In genomic region chr4:68180858-68181531, GRCh38 we compare ENCODE assay signal across 25 cellular contexts. TPM values are rescaled to one million over a fixed set of nuclear protein-coding genes. Genes with fewer than 3 reads are reported as not detected.
DNase-seq lines count a peak whose midpoint lies in the region; FAIRE-seq and TF ChIP-seq lines count a peak whose summit lies in the region.
"Had no signal": no experiment of that assay in that cellular context is flagged by ENCODE, and none has a peak within 500 bp of the region (broad histone marks: within the 10 kb centered on the region; RNA-seq: fewer than 3 reads in every experiment).

No MANE protein-coding gene starts in this region.

- H4K20me1 ChIP-seq in astrocyte (ENCODE audit: insufficient read depth, low read length): no peaks in the 10 kb centered on the region

- H3K27ac Mint-ChIP-seq in MCF 10A (ENCODE audit: low read depth, unreplicated experiment): peak overlapping the region; percentile 92
- no peak overlapping the region for H3K27ac Mint-ChIP-seq in astrocyte (ENCODE audit: unreplicated experiment)
- H3K27ac Mint-ChIP-seq in activated naive CD4-positive, alpha-beta T cell treated with anti-CD3 and anti-CD28 coated beads for 36 hours: no peak overlapping the region
- H3K27ac Mint-ChIP-seq: activated naive CD8-positive, alpha-beta T cell treated with anti-CD3 and anti-CD28 coated beads, Interleukin-2, amount 10 ng/mL, durations not matched to agents 7 days and 5 days; T-helper 17 cell had no signal

- intact Hi-C loops in MCF 10A (cut with micrococcal nuclease): no loop called here
- intact Hi-C loops in breast epithelium (cut with DNase I; ENCODE audit: low total_unique reads): no loop called here
- intact Hi-C loops in adrenal gland (cut with DNase I): no loop called here
- intact Hi-C loops in activated naive CD4-positive, alpha-beta T cell treated with anti-CD3 and anti-CD28 coated beads for 36 hours (cut with micrococcal nuclease): no loop called here

- CTCF ChIA-PET in MCF 10A (lab: Yijun Ruan, JAX): interaction anchor here (0.6 to 2.4 kb wide), 4 partner anchors 38 to 432 kb away, joined by 3 to 12 read pairs (median 4); no protein-coding TSS in a partner anchor
- CTCF ChIA-PET in activated naive CD4-positive, alpha-beta T cell treated with anti-CD3 and anti-CD28 coated beads for 36 hours (lab: Charles Lee): interaction anchor here (0.6 kb wide), 1 partner anchor 35 kb away, joined by 3 read pairs; no protein-coding TSS in a partner anchor

- H3K27me3 Mint-ChIP-seq in MCF 10A (ENCODE audit: insufficient read depth, unreplicated experiment) (no peaks in the 10 kb centered on the region), astrocyte (ENCODE audit: low read depth, unreplicated experiment) (no peaks in the 10 kb centered on the region)
- H3K27me3 Mint-ChIP-seq in activated naive CD4-positive, alpha-beta T cell treated with anti-CD3 and anti-CD28 coated beads for 36 hours (ENCODE audit: low read depth): peaks cover 12% of the 10 kb centered on the region

- DNase-seq in MCF 10A (ENCODE audit: unreplicated experiment) (peak; percentile 67), breast epithelium (ENCODE audit: low spot score in 2 of 2) (no peak), astrocyte (ENCODE audit: low read depth) (peak; percentile 46), fibroblast of pulmonary artery (ENCODE audit: low read depth) (peak; percentile 44), adrenal gland (no peak), SK-N-DZ (ENCODE audit: low spot score) (no peak), NCI-H446 (lab: John Stamatoyannopoulos, UW) (no peak)
- no peak for DNase-seq in activated naive CD4-positive, alpha-beta T cell treated with anti-CD3 and anti-CD28 coated beads for 36 hours
- DNase-seq: activated naive CD8-positive, alpha-beta T cell treated with anti-CD3 and anti-CD28 coated beads, Interleukin-2, amount 10 ng/mL, durations not matched to agents 7 days and 5 days; C1 segment of cervical spinal cord; caudate nucleus; DMS153; effector memory CD4-positive, alpha-beta T cell; left ventricle myocardium inferior; MV-4-11; NCI-H2081; NCI-H524; SHP77 treated with DMSO at 0.1 percent for 48 hours; stimulated activated naive CD4-positive, alpha-beta T cell; T-helper 17 cell; thyroid gland had no signal

- no peaks in the 10 kb centered on the region for H3K4me1 ChIP-seq in breast epithelium
- H3K4me1 ChIP-seq in astrocyte (ENCODE audit: insufficient read depth, low read length): no peaks in the 10 kb centered on the region
- no peaks in the 10 kb centered on the region for H3K4me1 ChIP-seq in adrenal gland (replicated peaks in 1 of 2)
- H3K4me1 ChIP-seq: left ventricle myocardium inferior, right atrium auricular region, thyroid gland had no signal

- H3K79me2 ChIP-seq in astrocyte (ENCODE audit: insufficient read depth, low read length): no peaks in the 10 kb centered on the region

- H3K4me3 Mint-ChIP-seq in MCF 10A (ENCODE audit: unreplicated experiment): no peak overlapping the region
- no peak overlapping the region for H3K4me3 Mint-ChIP-seq in astrocyte (ENCODE audit: unreplicated experiment)
- H3K4me3 Mint-ChIP-seq in activated naive CD4-positive, alpha-beta T cell treated with anti-CD3 and anti-CD28 coated beads for 36 hours: no peak overlapping the region
- H3K4me3 Mint-ChIP-seq: activated naive CD8-positive, alpha-beta T cell treated with anti-CD3 and anti-CD28 coated beads, Interleukin-2, amount 10 ng/mL, durations not matched to agents 7 days and 5 days; T-helper 17 cell had no signal

- TF ChIP-seq POLR2A in breast epithelium (IDR thresholded peaks at IDR 0.05): no peak
- TF ChIP-seq POLR2A in adrenal gland (IDR thresholded peaks at IDR 0.05): no peak

- no peaks in the 10 kb centered on the region for H3K36me3 ChIP-seq in breast epithelium
- H3K36me3 ChIP-seq in astrocyte (ENCODE audit: insufficient read depth, low read length): no peaks in the 10 kb centered on the region
- H3K36me3 ChIP-seq in adrenal gland (replicated peaks in 1 of 2): no peaks in the 10 kb centered on the region
- H3K36me3 ChIP-seq: left ventricle myocardium inferior, right atrium auricular region, thyroid gland had no signal

- H3K4me1 Mint-ChIP-seq in MCF 10A (ENCODE audit: insufficient read depth, unreplicated experiment) (peaks cover 6% of the 10 kb centered on the region), astrocyte (ENCODE audit: low read depth, unreplicated experiment) (peaks cover 3% of the 10 kb centered on the region)
- H3K4me1 Mint-ChIP-seq in activated naive CD4-positive, alpha-beta T cell treated with anti-CD3 and anti-CD28 coated beads for 36 hours (ENCODE audit: low read depth): no peaks in the 10 kb centered on the region
- H3K4me1 Mint-ChIP-seq: activated naive CD8-positive, alpha-beta T cell treated with anti-CD3 and anti-CD28 coated beads, Interleukin-2, amount 10 ng/mL, durations not matched to agents 7 days and 5 days; T-helper 17 cell had no signal

- no peak for FAIRE-seq in astrocyte (lab: Jason Lieb, UNC)

- no peak overlapping the region for H3K4me2 ChIP-seq in astrocyte (ENCODE audit: low read length)

- H3K27me3 ChIP-seq in breast epithelium (no peaks in the 10 kb centered on the region), astrocyte (ENCODE audit: insufficient read depth, low read length) (no peaks in the 10 kb centered on the region), adrenal gland (no peaks in the 10 kb centered on the region)
- H3K27me3 ChIP-seq: right atrium auricular region, thyroid gland had no signal

- WGBS in adrenal gland, 4 donors: 79 to 85% (median 83%) methylated on average over 1 of the region's 1 CpG

- no peak overlapping the region for H3K4me3 ChIP-seq in breast epithelium
- H3K4me3 ChIP-seq in astrocyte (ENCODE audit: insufficient read depth, low read depth, low read length): no peak overlapping the region
- no peak overlapping the region for H3K4me3 ChIP-seq in fibroblast of pulmonary artery (replicated peaks; ENCODE audit: low read depth, low read length)
- H3K4me3 ChIP-seq in adrenal gland: no peak overlapping the region
- H3K4me3 ChIP-seq: left ventricle myocardium inferior, right atrium auricular region, thyroid gland had no signal

- H3K36me3 Mint-ChIP-seq in MCF 10A (ENCODE audit: insufficient read depth, unreplicated experiment) (no peaks in the 10 kb centered on the region), astrocyte (ENCODE audit: low read depth, unreplicated experiment) (no peaks in the 10 kb centered on the region)
- no peaks in the 10 kb centered on the region for H3K36me3 Mint-ChIP-seq in activated naive CD4-positive, alpha-beta T cell treated with anti-CD3 and anti-CD28 coated beads for 36 hours (ENCODE audit: low read depth)
- H3K36me3 Mint-ChIP-seq: activated naive CD8-positive, alpha-beta T cell treated with anti-CD3 and anti-CD28 coated beads, Interleukin-2, amount 10 ng/mL, durations not matched to agents 7 days and 5 days had no signal

- H3K9ac ChIP-seq in astrocyte (ENCODE audit: low read length): no peak overlapping the region

- no peaks in the 10 kb centered on the region for H3K9me3 ChIP-seq in breast epithelium
- no peaks in the 10 kb centered on the region for H3K9me3 ChIP-seq in astrocyte (ENCODE audit: insufficient read depth, low read depth, low read length)
- no peaks in the 10 kb centered on the region for H3K9me3 ChIP-seq in adrenal gland (replicated peaks in 1 of 3)
- H3K9me3 ChIP-seq: left ventricle myocardium inferior, right atrium auricular region, thyroid gland had no signal

- no peak overlapping the region for H2AFZ ChIP-seq in astrocyte (ENCODE audit: low read depth, low read length)

- POLR2A ChIA-PET in MCF 10A (lab: Yijun Ruan, JAX): interaction anchor here (0.8 kb wide), 1 partner anchor 9 kb away, joined by 3 read pairs; no protein-coding TSS in a partner anchor

- H3K9me3 Mint-ChIP-seq in MCF 10A (ENCODE audit: unreplicated experiment) (no peaks in the 10 kb centered on the region), astrocyte (ENCODE audit: unreplicated experiment) (no peaks in the 10 kb centered on the region)
- no peaks in the 10 kb centered on the region for H3K9me3 Mint-ChIP-seq in activated naive CD4-positive, alpha-beta T cell treated with anti-CD3 and anti-CD28 coated beads for 36 hours
- H3K9me3 Mint-ChIP-seq: activated naive CD8-positive, alpha-beta T cell treated with anti-CD3 and anti-CD28 coated beads, Interleukin-2, amount 10 ng/mL, durations not matched to agents 7 days and 5 days had no signal

- no peak overlapping the region for H3K27ac ChIP-seq in breast epithelium
- H3K27ac ChIP-seq in astrocyte (ENCODE audit: low read depth, low read length): no peak overlapping the region
- H3K27ac ChIP-seq in adrenal gland: no peak overlapping the region
- H3K27ac ChIP-seq: left ventricle myocardium inferior, right atrium auricular region, thyroid gland had no signal

- no TSS peak for BruUV-seq in MCF 10A (replicated peaks; lab: Mats Ljungman, UMichigan)

- no peak for TF ChIP-seq CTCF in MCF 10A (IDR thresholded peaks at IDR 0.05; ENCODE audit: unreplicated experiment)
- TF ChIP-seq CTCF in breast epithelium (IDR thresholded peaks at IDR 0.05): no peak
- TF ChIP-seq CTCF in astrocyte (IDR thresholded peaks at IDR 0.05; ENCODE audit: insufficient read depth, low read depth, low read length): no peak
- TF ChIP-seq CTCF in fibroblast of pulmonary artery (IDR thresholded peaks at IDR 0.05; ENCODE audit: low read length, missing control alignments): no peak
- TF ChIP-seq CTCF in adrenal gland (IDR thresholded peaks at IDR 0.05): no peak

RNA-seq across cellular contexts. Expression of gene TMPRSS11F, which starts 51.3 kb away (rescaled TPM):
- total RNA-seq in MCF 10A (2022) (not detected in 2 replicates), breast epithelium (not detected), astrocyte (0.27 TPM in 1 of 2 replicates, not detected in the other), adrenal gland (not detected)
- polyA plus RNA-seq in adrenal gland: not detected
- not detected in 2 replicates for polyA plus RNA-seq in SK-N-DZ (2014; cell fraction: cytosol; rRNA removed)
- not detected in 2 replicates for polyA plus RNA-seq in SK-N-DZ (2014; cell fraction: nucleus; rRNA removed)
- not detected for total RNA-seq in activated naive CD4-positive, alpha-beta T cell treated with anti-CD3 and anti-CD28 coated beads for 36 hours
- total RNA-seq: A172; activated naive CD8-positive, alpha-beta T cell treated with anti-CD3 and anti-CD28 coated beads, Interleukin-2, amount 10 ng/mL, durations not matched to agents 7 days and 5 days; frontal cortex; left ventricle myocardium inferior; mucosa of gallbladder; right atrium auricular region; T-helper 17 cell; thyroid gland had no signal

Comparison
In these comparisons a context has a peak if more than half of its experiments do, and no peak if none do; other contexts are left out.
1. DNase-seq: peak in MCF 10A (single experiment), astrocyte (single experiment) and fibroblast of pulmonary artery (single experiment); none in breast epithelium (0 of 2), adrenal gland (0 of 7), SK-N-DZ (single experiment), activated naive CD4-positive, alpha-beta T cell treated with anti-CD3 and anti-CD28 coated beads for 36 hours (single experiment) and NCI-H446 (0 of 2).